1 cellular context compared by ENCODE assay signal in the genomic region with DNA sequence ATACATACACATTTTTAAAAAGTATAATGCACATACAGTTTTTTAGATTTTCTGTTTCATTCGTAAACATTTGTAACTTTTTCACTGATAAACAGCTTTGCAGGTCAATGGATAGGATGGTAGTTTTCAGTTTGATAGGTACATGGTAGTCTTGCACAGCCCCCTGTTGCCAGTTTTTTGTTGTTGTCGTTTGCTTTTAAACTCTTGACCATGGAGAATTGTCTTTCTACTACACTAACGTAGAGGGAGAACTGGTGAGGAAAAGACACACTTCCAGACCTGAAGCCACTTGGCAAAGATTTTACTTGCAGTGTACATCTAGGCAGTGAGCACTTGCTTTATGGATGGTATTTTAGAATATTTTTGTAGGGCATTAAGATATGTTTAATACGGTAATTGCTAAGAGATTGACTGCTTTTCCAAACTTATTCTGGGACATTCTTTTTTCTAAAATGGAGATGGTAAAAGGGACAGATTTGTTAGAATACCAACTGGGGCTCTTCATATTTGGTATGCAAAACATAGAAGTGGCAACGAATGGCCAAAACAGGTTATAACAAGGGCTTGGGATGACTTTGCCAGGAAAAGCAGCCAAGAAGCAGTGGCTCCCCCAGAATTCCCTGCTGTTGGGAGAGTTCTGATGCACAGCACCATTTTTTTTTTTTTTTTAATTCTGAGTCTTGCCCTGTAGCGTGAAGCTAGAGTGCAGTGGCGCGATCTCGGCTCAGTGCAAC.
TF ChIP-seq lines count a peak whose summit lies in the region.

No MANE protein-coding gene starts in this region.

TF ChIP-seq in GM12878, 131 proteins besides CTCF, POLR2A, EP300 and RAD21 (continued from another document):
- TF ChIP-seq POLR2AphosphoS2 (IDR thresholded peaks at IDR 0.05; ENCODE audit: low read depth, low read length) (no peak), POU2F2 (IDR thresholded peaks at IDR 0.05; ENCODE audit: borderline replicate concordance, low read depth, low read length) (no peak), POLR2AphosphoS5 (IDR thresholded peaks at IDR 0.05; ENCODE audit: low read length) (no peak), CREB1 (IDR thresholded peaks at IDR 0.05; ENCODE audit: low read depth) (no peak), ZZZ3 (IDR thresholded peaks at IDR 0.05; ENCODE audit: control insufficient read depth, insufficient read length, low read depth) (no peak), EZH2 (IDR thresholded peaks at IDR 0.05; ENCODE audit: borderline replicate concordance, control insufficient read depth, low read depth, low read length) (no peak), CHD4 (IDR thresholded peaks at IDR 0.05) (no peak), BRCA1 (IDR thresholded peaks at IDR 0.05; ENCODE audit: low read depth, low read length) (no peak), HDGF (IDR thresholded peaks at IDR 0.05) (no peak), BCL11A (IDR thresholded peaks at IDR 0.05; ENCODE audit: low read depth, low read length) (no peak), JUNB (IDR thresholded peaks at IDR 0.05) (no peak)
- TF ChIP-seq, protein P1, sequence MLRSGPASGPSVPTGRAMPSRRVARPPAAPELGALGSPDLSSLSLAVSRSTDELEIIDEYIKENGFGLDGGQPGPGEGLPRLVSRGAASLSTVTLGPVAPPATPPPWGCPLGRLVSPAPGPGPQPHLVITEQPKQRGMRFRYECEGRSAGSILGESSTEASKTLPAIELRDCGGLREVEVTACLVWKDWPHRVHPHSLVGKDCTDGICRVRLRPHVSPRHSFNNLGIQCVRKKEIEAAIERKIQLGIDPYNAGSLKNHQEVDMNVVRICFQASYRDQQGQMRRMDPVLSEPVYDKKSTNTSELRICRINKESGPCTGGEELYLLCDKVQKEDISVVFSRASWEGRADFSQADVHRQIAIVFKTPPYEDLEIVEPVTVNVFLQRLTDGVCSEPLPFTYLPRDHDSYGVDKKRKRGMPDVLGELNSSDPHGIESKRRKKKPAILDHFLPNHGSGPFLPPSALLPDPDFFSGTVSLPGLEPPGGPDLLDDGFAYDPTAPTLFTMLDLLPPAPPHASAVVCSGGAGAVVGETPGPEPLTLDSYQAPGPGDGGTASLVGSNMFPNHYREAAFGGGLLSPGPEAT (IDR thresholded peaks at IDR 0.05; ENCODE audit: low read depth), result no peak
- TF ChIP-seq, protein P2, sequence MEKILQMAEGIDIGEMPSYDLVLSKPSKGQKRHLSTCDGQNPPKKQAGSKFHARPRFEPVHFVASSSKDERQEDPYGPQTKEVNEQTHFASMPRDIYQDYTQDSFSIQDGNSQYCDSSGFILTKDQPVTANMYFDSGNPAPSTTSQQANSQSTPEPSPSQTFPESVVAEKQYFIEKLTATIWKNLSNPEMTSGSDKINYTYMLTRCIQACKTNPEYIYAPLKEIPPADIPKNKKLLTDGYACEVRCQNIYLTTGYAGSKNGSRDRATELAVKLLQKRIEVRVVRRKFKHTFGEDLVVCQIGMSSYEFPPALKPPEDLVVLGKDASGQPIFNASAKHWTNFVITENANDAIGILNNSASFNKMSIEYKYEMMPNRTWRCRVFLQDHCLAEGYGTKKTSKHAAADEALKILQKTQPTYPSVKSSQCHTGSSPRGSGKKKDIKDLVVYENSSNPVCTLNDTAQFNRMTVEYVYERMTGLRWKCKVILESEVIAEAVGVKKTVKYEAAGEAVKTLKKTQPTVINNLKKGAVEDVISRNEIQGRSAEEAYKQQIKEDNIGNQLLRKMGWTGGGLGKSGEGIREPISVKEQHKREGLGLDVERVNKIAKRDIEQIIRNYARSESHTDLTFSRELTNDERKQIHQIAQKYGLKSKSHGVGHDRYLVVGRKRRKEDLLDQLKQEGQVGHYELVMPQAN (conservative IDR thresholded peaks at IDR 0.05), result no peak
